Comparison of ENCODE assay signal across 17 cellular contexts in genomic region chr6:153872946-153873345, GRCh38.
"Had no signal": no experiment of that assay in that cellular context is flagged by ENCODE, and none has a peak within 500 bp of the region (broad histone marks: within the 10 kb centered on the region; RNA-seq: fewer than 3 reads in every experiment).

No MANE protein-coding gene starts in this region.

- DNase-seq: activated CD4-positive, alpha-beta T cell treated with anti-CD3 and anti-CD28 coated beads, Interleukin-2, amount 10 ng/mL, durations not matched to agents 24 days and 14 days; activated CD8-positive, alpha-beta memory T cell treated with anti-CD3 and anti-CD28 coated beads for 24 hours; activated naive CD4-positive, alpha-beta T cell treated with anti-CD3 and anti-CD28 coated beads, Interleukin-2, amount 50 U/mL, for 16 hours; adrenal gland; brain microvascular endothelial cell; dorsolateral prefrontal cortex; glutamatergic neuron; mesenchymal stem cell; occipital lobe; stimulated activated CD4-positive, alpha-beta T cell treated with anti-CD3 and anti-CD28 coated beads, Interleukin-15, amount 100 ng/mL, for 24 hours; stimulated activated CD4-positive, alpha-beta T cell treated with anti-CD3 and anti-CD28 coated beads, Interleukin-4, amount 100 ng/mL, for 4 hours; thyroid gland had no signal

- H3K4me3 ChIP-seq: adrenal gland, dorsolateral prefrontal cortex, thyroid gland, vagina had no signal

- ATAC-seq: left lobe of liver, WTC11 had no signal

- H3K27ac Mint-ChIP-seq: activated CD4-positive, alpha-beta T cell treated with anti-CD3 and anti-CD28 coated beads, Interleukin-2, amount 10 ng/mL, durations not matched to agents 24 days and 14 days; nephron; T-helper 1 cell treated with Interleukin-12 subunit alpha and Interleukin-12 subunit beta and Interleukin-4 antibody, amounts not matched to agents 30 μg/mL and 1 μg/mL, for 36 hours; WTC11 had no signal

- H3K9me3 Mint-ChIP-seq: T-helper 1 cell treated with Interleukin-12 subunit alpha and Interleukin-12 subunit beta and Interleukin-4 antibody, amounts not matched to agents 30 μg/mL and 1 μg/mL, for 36 hours had no signal

- H3K27me3 Mint-ChIP-seq: activated CD4-positive, alpha-beta T cell treated with anti-CD3 and anti-CD28 coated beads, Interleukin-2, amount 10 ng/mL, durations not matched to agents 24 days and 14 days had no signal

- H3K4me1 ChIP-seq: adrenal gland, thyroid gland, vagina had no signal

- H3K36me3 ChIP-seq: adrenal gland, brain microvascular endothelial cell, thyroid gland, vagina had no signal

- H3K27me3 ChIP-seq: adrenal gland, brain microvascular endothelial cell, dorsolateral prefrontal cortex, thyroid gland, vagina had no signal

- H3K4me1 Mint-ChIP-seq: activated CD4-positive, alpha-beta T cell treated with anti-CD3 and anti-CD28 coated beads, Interleukin-2, amount 10 ng/mL, durations not matched to agents 24 days and 14 days; nephron; WTC11 had no signal

- H3K27ac ChIP-seq: adrenal gland, brain microvascular endothelial cell, dorsolateral prefrontal cortex, thyroid gland, vagina had no signal

- H3K9me3 ChIP-seq: adrenal gland, thyroid gland, vagina had no signal

- H3K4me3 Mint-ChIP-seq: activated CD4-positive, alpha-beta T cell treated with anti-CD3 and anti-CD28 coated beads, Interleukin-2, amount 10 ng/mL, durations not matched to agents 24 days and 14 days; nephron; T-helper 1 cell treated with Interleukin-12 subunit alpha and Interleukin-12 subunit beta and Interleukin-4 antibody, amounts not matched to agents 30 μg/mL and 1 μg/mL, for 36 hours; WTC11 had no signal
